In the genomic region with DNA sequence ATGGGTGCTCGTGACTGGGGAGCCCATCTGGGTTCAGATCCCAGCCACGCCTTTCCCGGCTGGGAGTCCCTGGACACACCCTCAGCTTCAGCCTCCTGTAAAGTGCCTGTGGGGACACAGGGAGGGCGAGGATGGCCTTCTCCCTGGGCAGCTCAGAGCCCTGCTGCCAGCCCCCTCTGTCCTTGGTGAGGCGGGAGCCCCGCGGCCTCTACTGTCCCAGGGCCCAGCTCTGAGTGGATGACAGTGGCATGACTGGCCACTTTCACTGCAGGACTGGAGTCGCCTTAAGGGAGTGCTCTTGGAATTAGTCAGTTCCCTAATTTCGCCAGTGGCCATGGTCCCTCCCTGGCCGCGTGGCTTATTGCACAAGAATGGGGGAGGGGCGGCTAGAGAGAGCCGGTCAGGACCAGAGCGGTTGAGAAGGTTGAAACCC, we compare ENCODE assay signal across 7 cellular contexts. TPM values are rescaled to one million over a fixed set of nuclear protein-coding genes. Genes with fewer than 3 reads are reported as not detected.
A peak's percentile ranks its signal among the peaks of the same experiment; 100 is the strongest.
DNase-seq lines count a peak whose midpoint lies in the region; TF ChIP-seq lines count a peak whose summit lies in the region.

No MANE protein-coding gene starts in this region.

- no peaks in the 10 kb centered on the region for H3K9me3 ChIP-seq in uterus

- peaks cover 15 to 53% of the 10 kb centered on the region in 2 donors for H3K4me1 ChIP-seq in uterus

- H3K27ac ChIP-seq in uterus = peak overlapping the region; percentile 92 to 98

- DNase-seq in NCI-H226 (peak; percentile 22), dedifferentiated amniotic fluid mesenchymal stem cell (ENCODE audit: extremely low spot score) (peak; percentile 71), lung microvascular endothelial cell (ENCODE audit: low read depth in 2 of 2) (peak; percentile 19 to 40), uterus (peak; percentile 70 to 73), HuH-7.5 (ENCODE audit: low spot score) (no peak), cerebellar cortex (ENCODE audit: low spot score) (no peak), GM13976 (ENCODE audit: low spot score) (no peak)

- TF ChIP-seq CTCF in uterus (IDR thresholded peaks at IDR 0.05) (no peak), GM13976 (IDR thresholded peaks at IDR 0.05; ENCODE audit: borderline replicate concordance, control extremely low read depth, extremely low read depth, insufficient read depth, missing control alignments) (no peak)

- no peaks in the 10 kb centered on the region for H3K27me3 ChIP-seq in uterus

- no peak overlapping the region for H3K4me3 ChIP-seq in uterus

- H3K36me3 ChIP-seq in uterus = no peaks in the 10 kb centered on the region

- TF ChIP-seq POLR2A in uterus (IDR thresholded peaks at IDR 0.05) = no peak

- intact Hi-C loops in uterus (cut with DNase I; ENCODE audit: low total_unique reads) = no loop called here

- in situ Hi-C loops in GM13976 (cut with MboI; ENCODE audit: low sequenced_read_pairs, unreplicated experiment) = no loop called here

RNA-seq across cellular contexts. Expression of gene BRI3, which starts 4.6 kb away (rescaled TPM):
- total RNA-seq in lung microvascular endothelial cell = 47.5 and 68.5 TPM in 2 replicates
- total RNA-seq in uterus = 100 to 1,000 TPM in 1 of 4 donors, 10 to 100 TPM in 2, 1 to 10 TPM in 1; 8.5 to 161 (median 28.1) TPM

RNA-seq across cellular contexts. Expression of gene TECPR1, which starts 34.1 kb away (rescaled TPM):
- total RNA-seq in lung microvascular endothelial cell (55.4 and 64.7 TPM in 2 replicates), uterus (10 to 100 TPM in 2 of 4 donors, 1 to 10 TPM in 2; 3.1 to 52.6 (median 16.7) TPM)

Comparison
In these comparisons a context has a peak if more than half of its experiments do, and no peak if none do; other contexts are left out.
1. DNase-seq: peak in NCI-H226 (single experiment), dedifferentiated amniotic fluid mesenchymal stem cell (single experiment), lung microvascular endothelial cell (2 of 2) and uterus (2 of 2); none in HuH-7.5 (single experiment), cerebellar cortex (single experiment) and GM13976 (single experiment).